ENCODE assay signal across 19 cellular contexts in genomic region chr9:86488794-86489193, GRCh38.
"Had no signal": no experiment of that assay in that cellular context is flagged by ENCODE, and none has a peak within 500 bp of the region (broad histone marks: within the 10 kb centered on the region; RNA-seq: fewer than 3 reads in every experiment).

No MANE protein-coding gene starts in this region.

- H3K27ac Mint-ChIP-seq: activated B cell treated with CpG ODN at 0.5 μM for 24 hours; activated naive CD8-positive, alpha-beta T cell treated with anti-CD3 and anti-CD28 coated beads for 36 hours; mesothelial cell of epicardium; T-helper 17 cell had no signal

- DNase-seq: activated B cell treated with CpG ODN at 0.5 μM for 24 hours; activated CD4-positive, alpha-beta T cell treated with anti-CD3 and anti-CD28 coated beads, Interleukin-2, amount 50 U/mL, for 1 hour; activated CD8-positive, alpha-beta memory T cell treated with anti-CD3 and anti-CD28 coated beads for 24 hours; activated gamma-delta T cell treated with Interleukin-2 at 50 U/mL for 16 hours; activated naive CD8-positive, alpha-beta T cell treated with anti-CD3 and anti-CD28 coated beads for 36 hours; amygdala; central memory CD4-positive, alpha-beta T cell; colonic mucosa; kidney glomerular epithelial cell; ovary; right lobe of liver; T-helper 17 cell; thyroid gland; uterus had no signal

- H3K36me3 ChIP-seq: colonic mucosa, ovary, right lobe of liver, thyroid gland, uterus had no signal

- H3K4me1 Mint-ChIP-seq: activated B cell treated with CpG ODN at 0.5 μM for 24 hours had no signal

- H3K27me3 ChIP-seq: colonic mucosa, ovary, right lobe of liver, thyroid gland, uterus had no signal

- H3K4me2 ChIP-seq: smooth muscle cell had no signal

- H3K36me3 Mint-ChIP-seq: activated naive CD8-positive, alpha-beta T cell treated with anti-CD3 and anti-CD28 coated beads for 36 hours; brain; mesothelial cell of epicardium had no signal

- H3K4me1 ChIP-seq: colonic mucosa, right lobe of liver, thyroid gland, uterus had no signal

- H3K4me3 ChIP-seq: colonic mucosa, ovary, right lobe of liver, smooth muscle cell, thyroid gland, uterus had no signal

- ATAC-seq: esophagus mucosa, T-helper 17 cell had no signal

- H3K27ac ChIP-seq: colonic mucosa, ovary, right lobe of liver, thyroid gland had no signal

- H3K27me3 Mint-ChIP-seq: activated B cell treated with CpG ODN at 0.5 μM for 24 hours; activated naive CD8-positive, alpha-beta T cell treated with anti-CD3 and anti-CD28 coated beads for 36 hours; brain had no signal

- H3K9me3 Mint-ChIP-seq: activated B cell treated with CpG ODN at 0.5 μM for 24 hours; activated naive CD8-positive, alpha-beta T cell treated with anti-CD3 and anti-CD28 coated beads for 36 hours; mesothelial cell of epicardium; neural crest cell had no signal

- H3K4me3 Mint-ChIP-seq: activated B cell treated with CpG ODN at 0.5 μM for 24 hours; activated naive CD8-positive, alpha-beta T cell treated with anti-CD3 and anti-CD28 coated beads for 36 hours; brain; mesothelial cell of epicardium; neural crest cell; T-helper 17 cell had no signal
